ENCODE assay signal across 25 cellular contexts in genomic region chr19:43437712-43438111, GRCh38. TPM values are rescaled to one million over a fixed set of nuclear protein-coding genes. Genes with fewer than 3 reads are reported as not detected.
A peak's percentile ranks its signal among the peaks of the same experiment; 100 is the strongest.
DNase-seq lines count a peak whose midpoint lies in the region; ATAC-seq and TF ChIP-seq lines count a peak whose summit lies in the region.
"Had no signal": no experiment of that assay in that cellular context is flagged by ENCODE, and none has a peak within 500 bp of the region (broad histone marks: within the 10 kb centered on the region; RNA-seq: fewer than 3 reads in every experiment).

No MANE protein-coding gene starts in this region.

- DNase-seq in stimulated activated naive CD8-positive, alpha-beta T cell treated with anti-CD3 and anti-CD28 coated beads, Interleukin-15, Interleukin-2, amounts not matched to agents 100 U/mL and 50 U/mL, for 24 hours, result no peak
- DNase-seq in RWPE1 (ENCODE audit: low spot score) (no peak), hepatocyte (ENCODE audit: low spot score) (no peak), iPS-NIHi11 (ENCODE audit: low spot score) (no peak), tibial artery (no peak)
- no peak for DNase-seq in effector CD4-positive, alpha-beta T cell
- DNase-seq: activated CD8-positive, alpha-beta memory T cell treated with anti-CD3 and anti-CD28 coated beads, Interleukin-2, amount 50 U/mL, for 48 hours; activated effector memory CD4-positive, alpha-beta T cell treated with Interleukin-2 at 50 U/mL for 16 hours; body of pancreas; GDM1; KG1; MM.1S; NCI-H1417; nephron progenitor cell; ovary; stimulated activated CD4-positive, alpha-beta T cell treated with anti-CD3 and anti-CD28 coated beads, Interleukin-4, amount 100 ng/mL, for 24 hours had no signal

- no peaks in the 10 kb centered on the region for H3K36me3 ChIP-seq in hepatocyte (replicated peaks; ENCODE audit: insufficient read depth, low read depth)
- H3K36me3 ChIP-seq in tibial artery, result no peaks in the 10 kb centered on the region
- H3K36me3 ChIP-seq: ovary, thoracic aorta had no signal

- H3K27ac Mint-ChIP-seq in stimulated activated naive CD8-positive, alpha-beta T cell treated with anti-CD3 and anti-CD28 coated beads, Interleukin-15, Interleukin-2, amounts not matched to agents 100 ng/mL and 50 ng/mL, for 24 hours, result peak overlapping the region; percentile 41
- H3K27ac Mint-ChIP-seq: nephron progenitor cell had no signal

- H3K4me1 ChIP-seq in hepatocyte (ENCODE audit: insufficient read depth) (peaks cover 3% of the 10 kb centered on the region), tibial artery (no peaks in the 10 kb centered on the region)
- H3K4me1 ChIP-seq: body of pancreas had no signal

- H4K20me1 ChIP-seq in hepatocyte (ENCODE audit: insufficient read depth, poor library complexity, severe bottlenecking), result no peaks in the 10 kb centered on the region

- peak overlapping the region; percentile 83 for H3K27ac ChIP-seq in RWPE1
- peak overlapping the region; percentile 31 for H3K27ac ChIP-seq in hepatocyte
- H3K27ac ChIP-seq in tibial artery, result no peak overlapping the region
- H3K27ac ChIP-seq: body of pancreas, ovary, thoracic aorta had no signal

- no peaks in the 10 kb centered on the region for H3K27me3 Mint-ChIP-seq in stimulated activated naive CD8-positive, alpha-beta T cell treated with anti-CD3 and anti-CD28 coated beads, Interleukin-15, Interleukin-2, amounts not matched to agents 100 ng/mL and 50 ng/mL, for 24 hours

- no peaks in the 10 kb centered on the region for H3K79me2 ChIP-seq in hepatocyte

- ATAC-seq in stimulated activated naive CD8-positive, alpha-beta T cell treated with anti-CD3 and anti-CD28 coated beads, Interleukin-15, Interleukin-2, amounts not matched to agents 100 U/mL and 50 U/mL, for 24 hours, result no peak
- ATAC-seq: body of pancreas, left lobe of liver had no signal

- no peaks in the 10 kb centered on the region for H3K9me3 Mint-ChIP-seq in stimulated activated naive CD8-positive, alpha-beta T cell treated with anti-CD3 and anti-CD28 coated beads, Interleukin-15, Interleukin-2, amounts not matched to agents 100 ng/mL and 50 ng/mL, for 24 hours

- H3K27me3 ChIP-seq in hepatocyte (no peaks in the 10 kb centered on the region), tibial artery (peaks cover 0 to 5% of the 10 kb centered on the region in 2 donors)
- H3K27me3 ChIP-seq: body of pancreas, foreskin keratinocyte, ovary had no signal

- intact Hi-C loops in tibial artery (cut with DNase I; ENCODE audit: low total_unique reads), result no loop called here

- H3K4me3 Mint-ChIP-seq in stimulated activated naive CD8-positive, alpha-beta T cell treated with anti-CD3 and anti-CD28 coated beads, Interleukin-15, Interleukin-2, amounts not matched to agents 100 ng/mL and 50 ng/mL, for 24 hours, result no peak overlapping the region
- H3K4me3 Mint-ChIP-seq: nephron progenitor cell had no signal

- H3K36me3 Mint-ChIP-seq in stimulated activated naive CD8-positive, alpha-beta T cell treated with anti-CD3 and anti-CD28 coated beads, Interleukin-15, Interleukin-2, amounts not matched to agents 100 ng/mL and 50 ng/mL, for 24 hours (ENCODE audit: low read depth), result no peaks in the 10 kb centered on the region

- TF ChIP-seq CTCF in RWPE1 (conservative IDR thresholded peaks at IDR 0.05; ENCODE audit: low read depth) (no peak), hepatocyte (IDR thresholded peaks at IDR 0.05; ENCODE audit: poor library complexity) (no peak), tibial artery (IDR thresholded peaks at IDR 0.05) (no peak)

- H3K9me2 ChIP-seq in hepatocyte (replicated peaks; ENCODE audit: insufficient read depth), result no peaks in the 10 kb centered on the region

- H3K9me3 ChIP-seq in hepatocyte (ENCODE audit: low read depth) (no peaks in the 10 kb centered on the region), tibial artery (no peaks in the 10 kb centered on the region)
- H3K9me3 ChIP-seq: body of pancreas, ovary, thoracic aorta had no signal

- 68% methylated on average over 6 of the region's 6 CpGs for WGBS in hepatocyte (ENCODE audit: low lambda C conversion rate, missing lambda C conversion rate)

- H3K4me2 ChIP-seq in hepatocyte, result no peak overlapping the region

- peaks cover 32% of the 10 kb centered on the region for H3K4me1 Mint-ChIP-seq in stimulated activated naive CD8-positive, alpha-beta T cell treated with anti-CD3 and anti-CD28 coated beads, Interleukin-15, Interleukin-2, amounts not matched to agents 100 ng/mL and 50 ng/mL, for 24 hours (ENCODE audit: low read depth)
- H3K4me1 Mint-ChIP-seq: nephron progenitor cell had no signal

- H3K4me3 ChIP-seq in hepatocyte (no peak overlapping the region), tibial artery (no peak overlapping the region)
- H3K4me3 ChIP-seq: body of pancreas, GM23248, ovary, thoracic aorta had no signal

- POLR2A ChIA-PET in RWPE1 (lab: Yijun Ruan, JAX; ENCODE audit: low non-redundant PET), result no interaction called here

- CTCF ChIA-PET in RWPE1 (lab: Yijun Ruan, JAX), result no interaction called here

- no peak overlapping the region for H2AFZ ChIP-seq in hepatocyte
- H2AFZ ChIP-seq: GM23248 had no signal

RNA-seq across cellular contexts. Expression of gene TEX101, which starts 23.0 kb away (rescaled TPM):
- not detected in 2 replicates for total RNA-seq in hepatocyte
- not detected in 2 replicates for polyA plus RNA-seq in hepatocyte
- total RNA-seq: activated CD4-positive, alpha-beta T cell treated with anti-CD3 and anti-CD28 coated beads, Interleukin-2, amount 10 ng/mL, durations not matched to agents 24 days and 14 days; body of pancreas; chondrocyte; foreskin keratinocyte; GM23248; HT1080; left lobe of liver; NCI-H460; ovary; thoracic aorta had no signal
- polyA plus RNA-seq: foreskin keratinocyte, GM23248, ovary had no signal

RNA-seq across cellular contexts. Expression of gene LYPD3, which starts 27.7 kb away (rescaled TPM):
- 4.6 and 4.8 TPM in 2 replicates for total RNA-seq in hepatocyte
- polyA plus RNA-seq in hepatocyte, result 13.2 and 13.5 TPM in 2 replicates
- total RNA-seq: GM23248, HT1080 had no signal

Comparison
In these comparisons a context has a peak if more than half of its experiments do, and no peak if none do; other contexts are left out.
1. H3K27ac ChIP-seq: peak in RWPE1 (single experiment) and hepatocyte (single experiment); none in tibial artery (0 of 2).